8 cellular contexts compared by ENCODE assay signal in genomic region chrX:40543661-40544328, GRCh38. TPM values are rescaled to one million over a fixed set of nuclear protein-coding genes. Genes with fewer than 3 reads are reported as not detected.
DNase-seq lines count a peak whose midpoint lies in the region; ATAC-seq and TF ChIP-seq lines count a peak whose summit lies in the region.

No MANE protein-coding gene starts in this region.

- no peak for ATAC-seq in activated CD8-positive, alpha-beta T cell treated with anti-CD3 and anti-CD28 coated beads, Interleukin-2, amount 10 ng/mL, durations not matched to agents 7 days and 5 days
- ATAC-seq in HG03025 (IDR thresholded peaks at IDR 0.05; ENCODE audit: low FRiP score, unreplicated experiment), result no peak

- H3K27me3 Mint-ChIP-seq in activated CD8-positive, alpha-beta T cell treated with anti-CD3 and anti-CD28 coated beads, Interleukin-2, amount 10 ng/mL, durations not matched to agents 7 days and 5 days (ENCODE audit: low read depth), result peaks cover 3% of the 10 kb centered on the region
- H3K27me3 Mint-ChIP-seq in glutamatergic neuron (ENCODE audit: unreplicated experiment), result peaks cover 2% of the 10 kb centered on the region
- H3K27me3 Mint-ChIP-seq in activated CD4-positive, alpha-beta memory T cell treated with anti-CD3 and anti-CD28 coated beads, Interleukin-2, amount 10 ng/mL, durations not matched to agents 7 days and 5 days, result peaks cover 12% of the 10 kb centered on the region

- H3K36me3 ChIP-seq in prostate gland, result no peaks in the 10 kb centered on the region

- 6% methylated on average over 8 of the region's 8 CpGs for WGBS in prostate gland

- H3K9me3 Mint-ChIP-seq in activated CD8-positive, alpha-beta T cell treated with anti-CD3 and anti-CD28 coated beads, Interleukin-2, amount 10 ng/mL, durations not matched to agents 7 days and 5 days (ENCODE audit: insufficient read depth), result no peaks in the 10 kb centered on the region
- H3K9me3 Mint-ChIP-seq in glutamatergic neuron (ENCODE audit: unreplicated experiment), result no peaks in the 10 kb centered on the region
- H3K9me3 Mint-ChIP-seq in activated CD4-positive, alpha-beta memory T cell treated with anti-CD3 and anti-CD28 coated beads, Interleukin-2, amount 10 ng/mL, durations not matched to agents 7 days and 5 days, result no peaks in the 10 kb centered on the region

- H3K4me1 Mint-ChIP-seq in activated CD8-positive, alpha-beta T cell treated with anti-CD3 and anti-CD28 coated beads, Interleukin-2, amount 10 ng/mL, durations not matched to agents 7 days and 5 days (ENCODE audit: low read depth), result peaks cover 21% of the 10 kb centered on the region
- peaks cover 15% of the 10 kb centered on the region for H3K4me1 Mint-ChIP-seq in glutamatergic neuron (ENCODE audit: low read depth, unreplicated experiment)
- H3K4me1 Mint-ChIP-seq in activated CD4-positive, alpha-beta memory T cell treated with anti-CD3 and anti-CD28 coated beads, Interleukin-2, amount 10 ng/mL, durations not matched to agents 7 days and 5 days, result peaks cover 20% of the 10 kb centered on the region

- peak overlapping the region; percentile 25 for H3K4me3 Mint-ChIP-seq in activated CD8-positive, alpha-beta T cell treated with anti-CD3 and anti-CD28 coated beads, Interleukin-2, amount 10 ng/mL, durations not matched to agents 7 days and 5 days
- no peak overlapping the region for H3K4me3 Mint-ChIP-seq in glutamatergic neuron (ENCODE audit: unreplicated experiment)
- no peak overlapping the region for H3K4me3 Mint-ChIP-seq in activated CD4-positive, alpha-beta memory T cell treated with anti-CD3 and anti-CD28 coated beads, Interleukin-2, amount 10 ng/mL, durations not matched to agents 7 days and 5 days

- no peak overlapping the region for H3K4me3 ChIP-seq in prostate gland

- H3K9me3 ChIP-seq in prostate gland, result no peaks in the 10 kb centered on the region

- no peaks in the 10 kb centered on the region for H3K27me3 ChIP-seq in prostate gland (replicated peaks; ENCODE audit: insufficient read depth)

- no peaks in the 10 kb centered on the region for H3K36me3 Mint-ChIP-seq in activated CD8-positive, alpha-beta T cell treated with anti-CD3 and anti-CD28 coated beads, Interleukin-2, amount 10 ng/mL, durations not matched to agents 7 days and 5 days (ENCODE audit: low read depth)
- no peaks in the 10 kb centered on the region for H3K36me3 Mint-ChIP-seq in glutamatergic neuron (ENCODE audit: unreplicated experiment)
- H3K36me3 Mint-ChIP-seq in activated CD4-positive, alpha-beta memory T cell treated with anti-CD3 and anti-CD28 coated beads, Interleukin-2, amount 10 ng/mL, durations not matched to agents 7 days and 5 days (ENCODE audit: low read depth), result no peaks in the 10 kb centered on the region

- no peak for TF ChIP-seq POLR2A in prostate gland (IDR thresholded peaks at IDR 0.05)

- peak; percentile 4 for DNase-seq in stimulated activated CD8-positive, alpha-beta memory T cell treated with anti-CD3 and anti-CD28 coated beads, Interleukin-12 subunit alpha, Interleukin-12 subunit beta, amount 100 ng/mL, for 1 hour (ENCODE audit: low read depth)
- DNase-seq in stimulated activated CD8-positive, alpha-beta memory T cell treated with anti-CD3 and anti-CD28 coated beads, Interleukin-4, amount 100 ng/mL, for 48 hours, result no peak
- peak; percentile 90 for DNase-seq in NCI-H1694 (lab: John Stamatoyannopoulos, UW)
- DNase-seq in activated CD8-positive, alpha-beta T cell treated with anti-CD3 and anti-CD28 coated beads, Interleukin-2, amount 10 ng/mL, durations not matched to agents 7 days and 5 days, result peak; percentile 25
- DNase-seq in glutamatergic neuron, result no peak
- DNase-seq in prostate gland (ENCODE audit: low spot score), result peak; percentile 56
- no peak for DNase-seq in activated CD4-positive, alpha-beta memory T cell treated with anti-CD3 and anti-CD28 coated beads, Interleukin-2, amount 10 ng/mL, durations not matched to agents 7 days and 5 days

- no peaks in the 10 kb centered on the region for H3K4me1 ChIP-seq in prostate gland (replicated peaks)

- CTCF ChIA-PET in activated CD8-positive, alpha-beta T cell treated with anti-CD3 and anti-CD28 coated beads, Interleukin-2, amount 10 ng/mL, durations not matched to agents 7 days and 5 days (lab: Charles Lee), result interaction anchor here (0.5 to 2.5 kb wide), 28 partner anchors 11 to 995 kb away, joined by 3 to 20 read pairs (median 3); partner anchors contain the start of genes ATP6AP2 and CXorf38
- CTCF ChIA-PET in activated CD4-positive, alpha-beta memory T cell treated with anti-CD3 and anti-CD28 coated beads, Interleukin-2, amount 10 ng/mL, durations not matched to agents 7 days and 5 days (lab: Charles Lee), result interaction anchor here (0.6 to 2.1 kb wide), 21 partner anchors 8 to 571 kb away, joined by 3 to 18 read pairs (median 4); partner anchors contain the start of genes ATP6AP2 and CXorf38

- H3K27ac Mint-ChIP-seq in activated CD8-positive, alpha-beta T cell treated with anti-CD3 and anti-CD28 coated beads, Interleukin-2, amount 10 ng/mL, durations not matched to agents 7 days and 5 days, result no peak overlapping the region
- H3K27ac Mint-ChIP-seq in glutamatergic neuron (ENCODE audit: unreplicated experiment), result no peak overlapping the region
- no peak overlapping the region for H3K27ac Mint-ChIP-seq in activated CD4-positive, alpha-beta memory T cell treated with anti-CD3 and anti-CD28 coated beads, Interleukin-2, amount 10 ng/mL, durations not matched to agents 7 days and 5 days

- intact Hi-C loops in prostate gland (cut with DNase I), result no loop called here

- POLR2A ChIA-PET in activated CD8-positive, alpha-beta T cell treated with anti-CD3 and anti-CD28 coated beads, Interleukin-2, amount 10 ng/mL, durations not matched to agents 7 days and 5 days (lab: Charles Lee), result interaction anchor here (0.6 kb wide), 1 partner anchor 108 kb away, joined by 3 read pairs; no protein-coding TSS in a partner anchor
- POLR2A ChIA-PET in activated CD4-positive, alpha-beta memory T cell treated with anti-CD3 and anti-CD28 coated beads, Interleukin-2, amount 10 ng/mL, durations not matched to agents 7 days and 5 days (lab: Charles Lee), result interaction anchor here (0.6 kb wide), 1 partner anchor 85 kb away, joined by 3 read pairs; no protein-coding TSS in a partner anchor

- H3K27ac ChIP-seq in prostate gland, result peak overlapping the region; percentile 71 to 77

- TF ChIP-seq CTCF in glutamatergic neuron (IDR thresholded peaks at IDR 0.05; ENCODE audit: partially characterized antibody, unreplicated experiment) (peak; percentile 71), prostate gland (IDR thresholded peaks at IDR 0.05) (peak; percentile 66 to 84 (median 76))

RNA-seq across cellular contexts. Expression of gene ATP6AP2, which starts 37.0 kb away (rescaled TPM):
- total RNA-seq in activated CD8-positive, alpha-beta T cell treated with anti-CD3 and anti-CD28 coated beads, Interleukin-2, amount 10 ng/mL, durations not matched to agents 7 days and 5 days, result 10 to 100 TPM; 62.8 to 63.9 TPM
- total RNA-seq in glutamatergic neuron (ENCODE audit: unreplicated experiment) (59.0 TPM), prostate gland (100 to 1,000 TPM in 1 of 2 donors, 10 to 100 TPM in 1; 84.1 to 118 TPM)
- total RNA-seq in activated CD4-positive, alpha-beta memory T cell treated with anti-CD3 and anti-CD28 coated beads, Interleukin-2, amount 10 ng/mL, durations not matched to agents 7 days and 5 days, result 10 to 100 TPM; 72.9 to 77.8 TPM

Comparison
In these comparisons a context has a peak if more than half of its experiments do, and no peak if none do; other contexts are left out.
1. DNase-seq: peak in stimulated activated CD8-positive, alpha-beta memory T cell treated with anti-CD3 and anti-CD28 coated beads, Interleukin-12 subunit alpha, Interleukin-12 subunit beta, amount 100 ng/mL, for 1 hour (single experiment), NCI-H1694 (single experiment), activated CD8-positive, alpha-beta T cell treated with anti-CD3 and anti-CD28 coated beads, Interleukin-2, amount 10 ng/mL, durations not matched to agents 7 days and 5 days (single experiment) and prostate gland (single experiment); none in stimulated activated CD8-positive, alpha-beta memory T cell treated with anti-CD3 and anti-CD28 coated beads, Interleukin-4, amount 100 ng/mL, for 48 hours (single experiment), glutamatergic neuron (single experiment) and activated CD4-positive, alpha-beta memory T cell treated with anti-CD3 and anti-CD28 coated beads, Interleukin-2, amount 10 ng/mL, durations not matched to agents 7 days and 5 days (single experiment).